27 cellular contexts compared by ENCODE assay signal in genomic region chr3:86653801-86654200, GRCh38.
"Had no signal": no experiment of that assay in that cellular context is flagged by ENCODE, and none has a peak within 500 bp of the region (broad histone marks: within the 10 kb centered on the region; RNA-seq: fewer than 3 reads in every experiment).

No MANE protein-coding gene starts in this region.

- H3K36me3 Mint-ChIP-seq: naive B cell; stimulated activated memory B cell treated with anti-CD40 and anti-IgM and Interleukin-4, amounts not matched to agents 10 μg/mL and 1 μg/mL and 100 μg/mL, for 72 hours had no signal

- H3K9me3 Mint-ChIP-seq: activated naive CD8-positive, alpha-beta T cell treated with anti-CD3 and anti-CD28 coated beads, Interleukin-2, amount 50 U/mL, for 24 hours; activated T-cell treated with anti-CD3 and anti-CD28 coated beads, Interleukin-2, amount 50 U/mL, for 4 hours; activated T-helper 17 cell treated with anti-CD3 and anti-CD28 coated beads, Interleukin-2, amount 50 U/mL, for 72 hours; nephron progenitor cell; stimulated activated memory B cell treated with anti-CD40 and anti-IgM and Interleukin-4, amounts not matched to agents 10 μg/mL and 1 μg/mL and 100 μg/mL, for 72 hours had no signal

- H3K27ac Mint-ChIP-seq: activated CD8-positive, alpha-beta T cell treated with anti-CD3 and anti-CD28 coated beads for 36 hours; activated naive CD8-positive, alpha-beta T cell treated with anti-CD3 and anti-CD28 coated beads, Interleukin-2, amount 50 U/mL, for 24 hours; activated T-helper 17 cell treated with anti-CD3 and anti-CD28 coated beads, Interleukin-2, amount 50 U/mL, for 72 hours; naive B cell; nephron progenitor cell; stimulated activated memory B cell treated with anti-CD40 and anti-IgM and Interleukin-4, amounts not matched to agents 10 μg/mL and 1 μg/mL and 100 μg/mL, for 72 hours; stimulated activated naive CD8-positive, alpha-beta T cell treated with anti-CD3 and anti-CD28 coated beads, Interleukin-15, amount 100 ng/mL, for 72 hours; T-helper 17 cell had no signal

- H3K4me1 ChIP-seq: foreskin keratinocyte, parathyroid adenoma, psoas muscle, right atrium auricular region, thyroid gland, upper lobe of right lung had no signal

- H3K4me3 Mint-ChIP-seq: activated CD8-positive, alpha-beta T cell treated with anti-CD3 and anti-CD28 coated beads for 36 hours; activated naive CD8-positive, alpha-beta T cell treated with anti-CD3 and anti-CD28 coated beads, Interleukin-2, amount 50 U/mL, for 24 hours; activated T-cell treated with anti-CD3 and anti-CD28 coated beads, Interleukin-2, amount 50 U/mL, for 4 hours; activated T-helper 17 cell treated with anti-CD3 and anti-CD28 coated beads, Interleukin-2, amount 50 U/mL, for 72 hours; naive B cell; nephron progenitor cell; stimulated activated memory B cell treated with anti-CD40 and anti-IgM and Interleukin-4, amounts not matched to agents 10 μg/mL and 1 μg/mL and 100 μg/mL, for 72 hours; stimulated activated naive CD8-positive, alpha-beta T cell treated with anti-CD3 and anti-CD28 coated beads, Interleukin-15, amount 100 ng/mL, for 72 hours; T-helper 17 cell had no signal

- H3K4me2 ChIP-seq: smooth muscle cell had no signal

- H3K79me2 ChIP-seq: parathyroid adenoma had no signal

- H3K27ac ChIP-seq: foreskin keratinocyte, parathyroid adenoma, psoas muscle, right atrium auricular region, thyroid gland, upper lobe of right lung had no signal

- H3K4me3 ChIP-seq: psoas muscle, right atrium auricular region, smooth muscle cell, thyroid gland, upper lobe of right lung had no signal

- ATAC-seq: activated CD8-positive, alpha-beta T cell treated with anti-CD3 and anti-CD28 coated beads for 36 hours; activated naive CD8-positive, alpha-beta T cell treated with anti-CD3 and anti-CD28 coated beads, Interleukin-2, amount 50 U/mL, for 24 hours; activated T-cell treated with anti-CD3 and anti-CD28 coated beads, Interleukin-2, amount 50 U/mL, for 4 hours; activated T-helper 17 cell treated with anti-CD3 and anti-CD28 coated beads, Interleukin-2, amount 50 U/mL, for 72 hours; foreskin keratinocyte; left ventricle myocardium superior; psoas muscle; stimulated activated memory B cell treated with anti-CD40 and anti-IgM and Interleukin-4, amounts not matched to agents 10 μg/mL and 1 μg/mL and 100 μg/mL, for 72 hours; stimulated activated naive CD8-positive, alpha-beta T cell treated with anti-CD3 and anti-CD28 coated beads, Interleukin-15, amount 100 ng/mL, for 72 hours; T-helper 17 cell; upper lobe of right lung had no signal

- H3K36me3 ChIP-seq: right atrium auricular region, thyroid gland, upper lobe of right lung had no signal

- H3K27me3 Mint-ChIP-seq: activated CD8-positive, alpha-beta T cell treated with anti-CD3 and anti-CD28 coated beads for 36 hours; activated naive CD8-positive, alpha-beta T cell treated with anti-CD3 and anti-CD28 coated beads, Interleukin-2, amount 50 U/mL, for 24 hours; activated T-helper 17 cell treated with anti-CD3 and anti-CD28 coated beads, Interleukin-2, amount 50 U/mL, for 72 hours; naive B cell; stimulated activated memory B cell treated with anti-CD40 and anti-IgM and Interleukin-4, amounts not matched to agents 10 μg/mL and 1 μg/mL and 100 μg/mL, for 72 hours; stimulated activated naive CD8-positive, alpha-beta T cell treated with anti-CD3 and anti-CD28 coated beads, Interleukin-15, amount 100 ng/mL, for 72 hours; T-helper 17 cell had no signal

- H3K4me1 Mint-ChIP-seq: activated naive CD8-positive, alpha-beta T cell treated with anti-CD3 and anti-CD28 coated beads, Interleukin-2, amount 50 U/mL, for 24 hours; activated T-helper 17 cell treated with anti-CD3 and anti-CD28 coated beads, Interleukin-2, amount 50 U/mL, for 72 hours; naive B cell; nephron progenitor cell; stimulated activated memory B cell treated with anti-CD40 and anti-IgM and Interleukin-4, amounts not matched to agents 10 μg/mL and 1 μg/mL and 100 μg/mL, for 72 hours; stimulated activated naive CD8-positive, alpha-beta T cell treated with anti-CD3 and anti-CD28 coated beads, Interleukin-15, amount 100 ng/mL, for 72 hours; T-helper 17 cell had no signal

- H2AFZ ChIP-seq: parathyroid adenoma had no signal

- H3K27me3 ChIP-seq: foreskin keratinocyte, right atrium auricular region, thyroid gland, upper lobe of right lung had no signal

- DNase-seq: activated CD4-positive, alpha-beta T cell treated with anti-CD3 and anti-CD28 coated beads for 1 hour; activated CD4-positive, alpha-beta T cell treated with anti-CD3 and anti-CD28 coated beads, Interleukin-2, amount 50 U/mL, for 1 hour; activated CD8-positive, alpha-beta T cell treated with anti-CD3 and anti-CD28 coated beads for 36 hours; activated gamma-delta T cell treated with Interleukin-2 at 50 U/mL for 16 hours; activated naive CD4-positive, alpha-beta T cell treated with anti-CD3 and anti-CD28 coated beads, Interleukin-2, amount 50 U/mL, for 16 hours; activated naive CD8-positive, alpha-beta T cell treated with anti-CD3 and anti-CD28 coated beads, Interleukin-2, amount 50 U/mL, for 24 hours; activated T-cell treated with anti-CD3 and anti-CD28 coated beads, Interleukin-2, amount 50 U/mL, for 4 hours; amygdala; foreskin keratinocyte; left ventricle myocardium superior; naive B cell; nephron progenitor cell; occipital lobe; psoas muscle; stimulated activated CD4-positive, alpha-beta T cell treated with anti-CD3 and anti-CD28 coated beads, Interleukin-1b, Interleukin-23, amount 100 ng/mL, for 48 hours; stimulated activated CD4-positive, alpha-beta T cell treated with anti-CD3 and anti-CD28 coated beads, Interleukin-4, amount 100 ng/mL, for 4 hours; stimulated activated CD8-positive, alpha-beta memory T cell treated with anti-CD3 and anti-CD28 coated beads, Interleukin-4, amount 100 ng/mL, for 48 hours; stimulated activated naive CD8-positive, alpha-beta T cell treated with anti-CD3 and anti-CD28 coated beads, Interleukin-15, amount 100 ng/mL, for 72 hours; T-helper 17 cell; T1000; thyroid gland; upper lobe of right lung had no signal
